In genomic region chr19:10928563-10929401, GRCh38 we compare ENCODE assay signal across 1 cellular context.
TF ChIP-seq lines count a peak whose summit lies in the region.

TSS of gene TIMM29 (plus strand) at chr19:10928811. CDS start at chr19:10928823, 12 bp downstream.
TSS of gene YIPF2 (minus strand) at chr19:10928639. CDS start at chr19:10928410, 229 bp downstream.

TF ChIP-seq in GM12878, 131 proteins besides CTCF, POLR2A, EP300 and RAD21 (continued from another document and continues in another):
- TF ChIP-seq, protein P1, sequence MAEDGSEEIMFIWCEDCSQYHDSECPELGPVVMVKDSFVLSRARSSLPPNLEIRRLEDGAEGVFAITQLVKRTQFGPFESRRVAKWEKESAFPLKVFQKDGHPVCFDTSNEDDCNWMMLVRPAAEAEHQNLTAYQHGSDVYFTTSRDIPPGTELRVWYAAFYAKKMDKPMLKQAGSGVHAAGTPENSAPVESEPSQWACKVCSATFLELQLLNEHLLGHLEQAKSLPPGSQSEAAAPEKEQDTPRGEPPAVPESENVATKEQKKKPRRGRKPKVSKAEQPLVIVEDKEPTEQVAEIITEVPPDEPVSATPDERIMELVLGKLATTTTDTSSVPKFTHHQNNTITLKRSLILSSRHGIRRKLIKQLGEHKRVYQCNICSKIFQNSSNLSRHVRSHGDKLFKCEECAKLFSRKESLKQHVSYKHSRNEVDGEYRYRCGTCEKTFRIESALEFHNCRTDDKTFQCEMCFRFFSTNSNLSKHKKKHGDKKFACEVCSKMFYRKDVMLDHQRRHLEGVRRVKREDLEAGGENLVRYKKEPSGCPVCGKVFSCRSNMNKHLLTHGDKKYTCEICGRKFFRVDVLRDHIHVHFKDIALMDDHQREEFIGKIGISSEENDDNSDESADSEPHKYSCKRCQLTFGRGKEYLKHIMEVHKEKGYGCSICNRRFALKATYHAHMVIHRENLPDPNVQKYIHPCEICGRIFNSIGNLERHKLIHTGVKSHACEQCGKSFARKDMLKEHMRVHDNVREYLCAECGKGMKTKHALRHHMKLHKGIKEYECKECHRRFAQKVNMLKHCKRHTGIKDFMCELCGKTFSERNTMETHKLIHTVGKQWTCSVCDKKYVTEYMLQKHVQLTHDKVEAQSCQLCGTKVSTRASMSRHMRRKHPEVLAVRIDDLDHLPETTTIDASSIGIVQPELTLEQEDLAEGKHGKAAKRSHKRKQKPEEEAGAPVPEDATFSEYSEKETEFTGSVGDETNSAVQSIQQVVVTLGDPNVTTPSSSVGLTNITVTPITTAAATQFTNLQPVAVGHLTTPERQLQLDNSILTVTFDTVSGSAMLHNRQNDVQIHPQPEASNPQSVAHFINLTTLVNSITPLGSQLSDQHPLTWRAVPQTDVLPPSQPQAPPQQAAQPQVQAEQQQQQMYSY (CRISPR knock-in tag; IDR thresholded peaks at IDR 0.05) = no peak
- TF ChIP-seq TBL1XR1 (IDR thresholded peaks at IDR 0.05; ENCODE audit: low read depth, low read length) (peak; percentile 65; the same call in 1 of the 2 replicates), SREBF1 (IDR thresholded peaks at IDR 0.05; ENCODE audit: low read length) (peak; percentile 80), MYB (IDR thresholded peaks at IDR 0.05; ENCODE audit: borderline replicate concordance, low read depth, low read length) (peak; percentile 68; the same call in 1 of the 2 replicates), ZSCAN29 (IDR thresholded peaks at IDR 0.05) (peak; percentile 77), HCFC1 (IDR thresholded peaks at IDR 0.05; ENCODE audit: low read length) (peak; percentile 93), NR2C2 (IDR thresholded peaks at IDR 0.05; ENCODE audit: borderline replicate concordance, control insufficient read depth, insufficient read length, low read depth) (no peak), BHLHE40 (IDR thresholded peaks at IDR 0.05; ENCODE audit: borderline replicate concordance in 1 of 2, low read depth in 2 of 2, low read length in 1 of 2) (peak in 1 of 2 experiments; percentile 29; a peak in 2 of 4 replicates), IKZF2 (IDR thresholded peaks at IDR 0.05) (peak; percentile 22 to 35; a peak in 1 of 4 replicates), YY1 (IDR thresholded peaks at IDR 0.05; ENCODE audit: low read depth, low read length) (peak; percentile 98), JUND (IDR thresholded peaks at IDR 0.05; ENCODE audit: low read depth, low read length) (no peak), MEF2A (IDR thresholded peaks at IDR 0.05; ENCODE audit: insufficient read depth, low read depth, low read length) (peak; percentile 73), HSF1 (IDR thresholded peaks at IDR 0.05; ENCODE audit: low read depth, low read length) (peak; percentile 69), ETV6 (conservative IDR thresholded peaks at IDR 0.05 in 1 of 2, IDR thresholded peaks at IDR 0.05 in 1 of 2; ENCODE audit: borderline replicate concordance in 1 of 2, low read depth in 1 of 2) (no peak), TCF3 (IDR thresholded peaks at IDR 0.05; ENCODE audit: borderline replicate concordance, insufficient read depth, low read depth, low read length) (peak; percentile 56), TAF1 (IDR thresholded peaks at IDR 0.05; ENCODE audit: borderline replicate concordance, low read depth, low read length) (peak; percentile 85; the same call in 1 of the 2 replicates), DPF2 (IDR thresholded peaks at IDR 0.05) (peak; percentile 78), ZBTB11 (CRISPR knock-in tag; IDR thresholded peaks at IDR 0.05) (peak; percentile 94), NR2F1 (conservative IDR thresholded peaks at IDR 0.05) (no peak), ZNF687 (IDR thresholded peaks at IDR 0.05) (peak; percentile 44; the same call in 1 of the 2 replicates), ZNF24 (IDR thresholded peaks at IDR 0.05) (peak; percentile 37; the same call in 1 of the 2 replicates), CREM (IDR thresholded peaks at IDR 0.05; ENCODE audit: low read depth) (peak; percentile 94), ESRRA (IDR thresholded peaks at IDR 0.05; ENCODE audit: low read length) (peak; percentile 83; the same call in 1 of the 2 replicates), ZNF274 (IDR thresholded peaks at IDR 0.05; ENCODE audit: insufficient read depth, insufficient read length) (no peak), MTA2 (IDR thresholded peaks at IDR 0.05; ENCODE audit: low read depth) (no peak), NRF1 (conservative IDR thresholded peaks at IDR 0.05; ENCODE audit: low read depth, low read length) (peak; percentile 88), NFIC (IDR thresholded peaks at IDR 0.05; ENCODE audit: low read depth, low read length) (no peak), SP1 (IDR thresholded peaks at IDR 0.05; ENCODE audit: low read depth, low read length) (peak; percentile 58), SUPT20H (IDR thresholded peaks at IDR 0.05; ENCODE audit: borderline replicate concordance, control insufficient read depth, low read depth, low read length) (no peak), NFXL1 (IDR thresholded peaks at IDR 0.05; ENCODE audit: borderline replicate concordance) (no peak), HDAC6 (IDR thresholded peaks at IDR 0.05; ENCODE audit: unreplicated experiment) (peak; percentile 13), BCL11A (IDR thresholded peaks at IDR 0.05; ENCODE audit: low read depth, low read length) (no peak), GABPA (IDR thresholded peaks at IDR 0.05; ENCODE audit: low read depth) (peak; percentile 99), ASH2L (IDR thresholded peaks at IDR 0.05; ENCODE audit: borderline replicate concordance, low read depth) (peak; percentile 79; the same call in 1 of the 2 replicates), KDM1A (IDR thresholded peaks at IDR 0.05; ENCODE audit: borderline replicate concordance) (no peak), WRNIP1 (IDR thresholded peaks at IDR 0.05; ENCODE audit: borderline replicate concordance, low read depth, low read length) (peak; percentile 96; the same call in 1 of the 2 replicates), RELA (IDR thresholded peaks at IDR 0.05; ENCODE audit: borderline replicate concordance, partially characterized antibody) (peak; percentile 81), NR2C1 (IDR thresholded peaks at IDR 0.05) (peak; percentile 73), MYC (IDR thresholded peaks at IDR 0.05; ENCODE audit: insufficient read depth, insufficient read length, insufficient replicate concordance, low read length, severe bottlenecking) (no peak)
- TF ChIP-seq, protein P2, sequence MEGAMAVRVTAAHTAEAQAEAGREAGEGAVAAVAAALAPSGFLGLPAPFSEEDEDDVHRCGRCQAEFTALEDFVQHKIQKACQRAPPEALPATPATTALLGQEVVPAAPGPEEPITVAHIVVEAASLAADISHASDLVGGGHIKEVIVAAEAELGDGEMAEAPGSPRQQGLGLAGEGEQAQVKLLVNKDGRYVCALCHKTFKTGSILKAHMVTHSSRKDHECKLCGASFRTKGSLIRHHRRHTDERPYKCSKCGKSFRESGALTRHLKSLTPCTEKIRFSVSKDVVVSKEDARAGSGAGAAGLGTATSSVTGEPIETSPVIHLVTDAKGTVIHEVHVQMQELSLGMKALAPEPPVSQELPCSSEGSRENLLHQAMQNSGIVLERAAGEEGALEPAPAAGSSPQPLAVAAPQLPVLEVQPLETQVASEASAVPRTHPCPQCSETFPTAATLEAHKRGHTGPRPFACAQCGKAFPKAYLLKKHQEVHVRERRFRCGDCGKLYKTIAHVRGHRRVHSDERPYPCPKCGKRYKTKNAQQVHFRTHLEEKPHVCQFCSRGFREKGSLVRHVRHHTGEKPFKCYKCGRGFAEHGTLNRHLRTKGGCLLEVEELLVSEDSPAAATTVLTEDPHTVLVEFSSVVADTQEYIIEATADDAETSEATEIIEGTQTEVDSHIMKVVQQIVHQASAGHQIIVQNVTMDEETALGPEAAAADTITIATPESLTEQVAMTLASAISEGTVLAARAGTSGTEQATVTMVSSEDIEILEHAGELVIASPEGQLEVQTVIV (IDR thresholded peaks at IDR 0.05; ENCODE audit: borderline replicate concordance, partially characterized antibody) = peak; percentile 76
- TF ChIP-seq, protein P3, sequence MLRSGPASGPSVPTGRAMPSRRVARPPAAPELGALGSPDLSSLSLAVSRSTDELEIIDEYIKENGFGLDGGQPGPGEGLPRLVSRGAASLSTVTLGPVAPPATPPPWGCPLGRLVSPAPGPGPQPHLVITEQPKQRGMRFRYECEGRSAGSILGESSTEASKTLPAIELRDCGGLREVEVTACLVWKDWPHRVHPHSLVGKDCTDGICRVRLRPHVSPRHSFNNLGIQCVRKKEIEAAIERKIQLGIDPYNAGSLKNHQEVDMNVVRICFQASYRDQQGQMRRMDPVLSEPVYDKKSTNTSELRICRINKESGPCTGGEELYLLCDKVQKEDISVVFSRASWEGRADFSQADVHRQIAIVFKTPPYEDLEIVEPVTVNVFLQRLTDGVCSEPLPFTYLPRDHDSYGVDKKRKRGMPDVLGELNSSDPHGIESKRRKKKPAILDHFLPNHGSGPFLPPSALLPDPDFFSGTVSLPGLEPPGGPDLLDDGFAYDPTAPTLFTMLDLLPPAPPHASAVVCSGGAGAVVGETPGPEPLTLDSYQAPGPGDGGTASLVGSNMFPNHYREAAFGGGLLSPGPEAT (IDR thresholded peaks at IDR 0.05; ENCODE audit: low read depth) = peak; percentile 97
- TF ChIP-seq, protein P4, sequence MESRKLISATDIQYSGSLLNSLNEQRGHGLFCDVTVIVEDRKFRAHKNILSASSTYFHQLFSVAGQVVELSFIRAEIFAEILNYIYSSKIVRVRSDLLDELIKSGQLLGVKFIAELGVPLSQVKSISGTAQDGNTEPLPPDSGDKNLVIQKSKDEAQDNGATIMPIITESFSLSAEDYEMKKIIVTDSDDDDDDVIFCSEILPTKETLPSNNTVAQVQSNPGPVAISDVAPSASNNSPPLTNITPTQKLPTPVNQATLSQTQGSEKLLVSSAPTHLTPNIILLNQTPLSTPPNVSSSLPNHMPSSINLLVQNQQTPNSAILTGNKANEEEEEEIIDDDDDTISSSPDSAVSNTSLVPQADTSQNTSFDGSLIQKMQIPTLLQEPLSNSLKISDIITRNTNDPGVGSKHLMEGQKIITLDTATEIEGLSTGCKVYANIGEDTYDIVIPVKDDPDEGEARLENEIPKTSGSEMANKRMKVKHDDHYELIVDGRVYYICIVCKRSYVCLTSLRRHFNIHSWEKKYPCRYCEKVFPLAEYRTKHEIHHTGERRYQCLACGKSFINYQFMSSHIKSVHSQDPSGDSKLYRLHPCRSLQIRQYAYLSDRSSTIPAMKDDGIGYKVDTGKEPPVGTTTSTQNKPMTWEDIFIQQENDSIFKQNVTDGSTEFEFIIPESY (IDR thresholded peaks at IDR 0.05) = no peak
